In genomic region chr15:55993111-55993803, GRCh38 we compare ENCODE assay signal across 8 cellular contexts. TPM values are rescaled to one million over a fixed set of nuclear protein-coding genes. Genes with fewer than 3 reads are reported as not detected.
DNase-seq lines count a peak whose midpoint lies in the region; ATAC-seq lines count a peak whose summit lies in the region.

Gene NEDD4, minus strand, starts transcription at chr15:55993612. Its CDS starts 57 bp downstream, at chr15:55993555.

- DNase-seq in ACHN (peak; percentile 86), NCI-H460 (ENCODE audit: extremely low read depth, low read depth) (peak; percentile 82)
- peak; percentile 74 to 75 for DNase-seq in activated CD4-positive, alpha-beta T cell treated with anti-CD3 and anti-CD28 coated beads for 4 hours
- peak; percentile 47 to 74 (median 52) for DNase-seq in stimulated activated CD4-positive, alpha-beta T cell treated with anti-CD3 and anti-CD28 coated beads, Interleukin-1b, Interleukin-23, amount 100 ng/mL, for 24 hours (ENCODE audit: low read depth in 4 of 4, low spot score in 1 of 4)

- in situ Hi-C loops in ACHN (cut with HindIII; ENCODE audit: low pct_ligation_motif_present, low pct_unique_long_range_greater_than_20kb, low sequenced_read_pairs), result no loop called here

- ATAC-seq in GM18909 (IDR thresholded peaks at IDR 0.05; ENCODE audit: poor library complexity, unreplicated experiment) (peak; percentile 92), HG03159 (IDR thresholded peaks at IDR 0.05; ENCODE audit: unreplicated experiment) (peak; percentile 92)

- H3K27me3 ChIP-seq in layer of hippocampus (ENCODE audit: control insufficient read depth, insufficient read depth, low read length), result no peaks in the 10 kb centered on the region

- H3K27ac ChIP-seq in cingulate gyrus (ENCODE audit: low read depth, low read length) (peak within 1 kb of the TSS; percentile 73), layer of hippocampus (ENCODE audit: low read depth, low read length) (peak within 1 kb of the TSS; percentile 81)

RNA-seq across cellular contexts. Expression of gene NEDD4, which starts in this region (rescaled TPM):
- total RNA-seq in NCI-H460 (2014; rRNA removed; shearing (Covaris generic)), result 37.8 and 40.2 TPM in 2 replicates
- 21.2 and 147 TPM in 2 replicates for polyA plus RNA-seq in NCI-H460 (2014; cell fraction: nucleus; rRNA removed)

Comparison
In these comparisons a context has a peak if more than half of its experiments do, and no peak if none do; other contexts are left out.
1. Peak in every context shown above with its lines: DNase-seq, ATAC-seq and H3K27ac ChIP-seq.